8 cellular contexts compared by ENCODE assay signal in genomic region chr10:48656241-48656921, GRCh38. TPM values are rescaled to one million over a fixed set of nuclear protein-coding genes. Genes with fewer than 3 reads are reported as not detected.
DNase-seq lines count a peak whose midpoint lies in the region; ATAC-seq, FAIRE-seq and TF ChIP-seq lines count a peak whose summit lies in the region.

No MANE protein-coding gene starts in this region.

- H3K4me1 ChIP-seq in breast epithelium (no peaks in the 10 kb centered on the region), small intestine (ENCODE audit: control insufficient read depth in 2 of 2, insufficient read depth in 1 of 2, low read depth in 1 of 2, low read length in 1 of 2) (no peaks in the 10 kb centered on the region)

- H3K9me3 Mint-ChIP-seq in immature natural killer cell = no peaks in the 10 kb centered on the region

- peak overlapping the region in 2 of 6 donors; percentile 7 to 75 for H3K27ac Mint-ChIP-seq in immature natural killer cell

- TF ChIP-seq POLR2A in breast epithelium (IDR thresholded peaks at IDR 0.05) = no peak

- ATAC-seq in HG02938 (IDR thresholded peaks at IDR 0.05; ENCODE audit: unreplicated experiment) = peak; percentile 71

- intact Hi-C loops in breast epithelium (cut with DNase I; ENCODE audit: low total_unique reads) = loop anchor here (5.0 kb wide), 1 partner anchor 606 kb away; no protein-coding TSS in a partner anchor

- FAIRE-seq in small intestine (lab: Jason Lieb, UNC) = no peak

- DNase-seq in NK-92 treated with Interleukin-12 subunit alpha and Interleukin-12 subunit beta, amount 100 ng/mL, for 24 hours (lab: John Stamatoyannopoulos, UW) = peak; percentile 74
- DNase-seq in NK-92 (lab: John Stamatoyannopoulos, UW; ENCODE audit: unreplicated experiment) = no peak
- peak; percentile 62 for DNase-seq in NCI-H1694 (lab: John Stamatoyannopoulos, UW)
- peak; percentile 90 for DNase-seq in WERI-Rb-1
- peak; percentile 81 to 91 for DNase-seq in breast epithelium (ENCODE audit: low spot score in 2 of 2)
- peak; percentile 85 to 89 (median 85) for DNase-seq in immature natural killer cell
- peak; percentile 73 for DNase-seq in small intestine

- peak overlapping the region; percentile 80 to 90 (median 82) for H3K4me3 Mint-ChIP-seq in immature natural killer cell

- H3K36me3 ChIP-seq in WERI-Rb-1 = no peaks in the 10 kb centered on the region
- H3K36me3 ChIP-seq in breast epithelium = no peaks in the 10 kb centered on the region
- H3K36me3 ChIP-seq in small intestine (ENCODE audit: control insufficient read depth in 2 of 2, insufficient read depth in 2 of 2, low read length in 2 of 2) = no peaks in the 10 kb centered on the region

- H3K9me3 ChIP-seq in WERI-Rb-1 (ENCODE audit: severe bottlenecking) (no peaks in the 10 kb centered on the region), breast epithelium (no peaks in the 10 kb centered on the region), small intestine (ENCODE audit: control insufficient read depth, low read depth) (no peaks in the 10 kb centered on the region)

- TF ChIP-seq CTCF in WERI-Rb-1 (IDR thresholded peaks at IDR 0.05; ENCODE audit: low read depth, low read length) = peak; percentile 99
- TF ChIP-seq CTCF in breast epithelium (IDR thresholded peaks at IDR 0.05) = peak; percentile 51 to 98 (median 61)

- WGBS in small intestine, 3 donors = 0 to 2% (median 1%) methylated on average over 31 to 45 of the region's 46 CpGs

- H3K4me3 ChIP-seq in WERI-Rb-1 (ENCODE audit: low read depth, low read length) = peak overlapping the region; percentile 65
- H3K4me3 ChIP-seq in breast epithelium = peak overlapping the region; percentile 51 to 74 (median 60)
- H3K4me3 ChIP-seq in small intestine (ENCODE audit: low read depth in 1 of 2, low read length in 2 of 2) = peak overlapping the region in 1 of 2 donors; percentile 24

- peaks cover 7% of the 10 kb centered on the region in 2 donors for H3K4me1 Mint-ChIP-seq in immature natural killer cell

- peaks cover 7 to 9% (median 7%) of the 10 kb centered on the region in 3 donors for H3K27me3 Mint-ChIP-seq in immature natural killer cell (ENCODE audit: low read depth in 3 of 3)

- H3K27ac ChIP-seq in WERI-Rb-1 (peak overlapping the region; percentile 2; the same call in 1 of the 2 replicates), breast epithelium (no peak overlapping the region), small intestine (ENCODE audit: low read depth in 1 of 2, low read length in 1 of 2) (no peak overlapping the region)

- no peaks in the 10 kb centered on the region for H3K36me3 Mint-ChIP-seq in immature natural killer cell

- H3K27me3 ChIP-seq in WERI-Rb-1 (ENCODE audit: insufficient read depth, low read depth, severe bottlenecking) = peaks cover 4% of the 10 kb centered on the region
- peaks cover 0 to 4% of the 10 kb centered on the region in 2 donors for H3K27me3 ChIP-seq in breast epithelium
- no peaks in the 10 kb centered on the region for H3K27me3 ChIP-seq in small intestine (ENCODE audit: control insufficient read depth in 2 of 2, insufficient read depth in 2 of 2, low read length in 2 of 2)

RNA-seq across cellular contexts. Expression of gene WDFY4, which starts 28.3 kb away (rescaled TPM):
- 1 to 10 TPM; 2.3 to 7.0 (median 5.8) TPM for total RNA-seq in breast epithelium
- polyA plus RNA-seq in immature natural killer cell = 1 to 10 TPM in 2 of 3 donors, not detected in 1; 1.0 to 2.2 TPM
- polyA plus RNA-seq in small intestine = 1 to 10 TPM in 1 of 3 donors, under 1 TPM in 2; under 0.01 to 1.5 (median 0.27) TPM

RNA-seq across cellular contexts. Expression of gene ARHGAP22, which starts 51.5 kb away (rescaled TPM):
- total RNA-seq in breast epithelium = 1 to 10 TPM; 2.6 to 8.2 (median 4.8) TPM
- polyA plus RNA-seq in immature natural killer cell (not detected), small intestine (1 to 10 TPM in 1 of 3 donors, under 1 TPM in 1, not detected in 1; 0.54 to 1.4 TPM)
